Comparison of ENCODE assay signal across 37 cellular contexts in the genomic region with DNA sequence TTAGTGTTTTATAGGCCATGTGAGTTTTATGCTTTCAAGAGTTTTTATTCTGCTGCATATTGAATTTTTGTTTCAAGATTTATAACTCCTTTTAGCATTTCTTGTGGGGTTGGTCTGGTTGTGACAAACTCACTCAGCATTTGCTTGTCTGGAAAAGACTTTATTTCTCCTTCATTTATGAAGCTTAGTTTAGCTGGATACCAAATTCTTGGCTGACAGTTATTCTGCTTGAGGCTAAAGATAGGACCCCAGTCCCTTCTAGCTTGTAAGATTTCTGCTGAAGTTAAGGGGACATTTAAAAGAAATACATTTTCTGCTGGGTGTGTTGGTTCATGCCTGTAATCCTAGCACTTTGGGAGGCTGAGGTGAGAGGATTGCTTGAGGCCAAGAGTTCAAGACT.
"Had no signal": no experiment of that assay in that cellular context is flagged by ENCODE, and none has a peak within 500 bp of the region (broad histone marks: within the 10 kb centered on the region; RNA-seq: fewer than 3 reads in every experiment).

No MANE protein-coding gene starts in this region.

- DNase-seq: activated B cell treated with CpG ODN at 0.5 μM for 24 hours; activated CD4-positive, alpha-beta memory T cell treated with anti-CD3 and anti-CD28 coated beads for 36 hours; activated CD4-positive, alpha-beta T cell treated with anti-CD3 and anti-CD28 coated beads for 4 hours; activated CD4-positive, alpha-beta T cell treated with anti-CD3 and anti-CD28 coated beads, Interleukin-2, amount 10 ng/mL, durations not matched to agents 24 days and 14 days; activated CD4-positive, alpha-beta T cell treated with anti-CD3 and anti-CD28 coated beads, Interleukin-2, amount 50 U/mL, for 1 hour; activated CD4-positive, alpha-beta T cell treated with anti-CD3 and anti-CD28 coated beads, Interleukin-2, amount 50 U/mL, for 4 hours; activated CD4-positive, CD25-positive, alpha-beta regulatory T cell treated with anti-CD3 and anti-CD28 coated beads, Interleukin-2, amount 50 U/mL, for 72 hours; activated CD8-positive, alpha-beta memory T cell treated with anti-CD3 and anti-CD28 coated beads for 24 hours; activated CD8-positive, alpha-beta memory T cell treated with anti-CD3 and anti-CD28 coated beads, Interleukin-2, amount 10 ng/mL, durations not matched to agents 7 days and 5 days; activated CD8-positive, alpha-beta memory T cell treated with anti-CD3 and anti-CD28 coated beads, Interleukin-2, amount 50 U/mL, for 48 hours; activated CD8-positive, alpha-beta T cell treated with anti-CD3 and anti-CD28 coated beads for 36 hours; activated effector memory CD4-positive, alpha-beta T cell treated with Interleukin-2 at 50 U/mL for 16 hours; activated gamma-delta T cell; activated naive CD4-positive, alpha-beta T cell treated with anti-CD3 and anti-CD28 coated beads, Interleukin-2, amount 10 ng/mL, durations not matched to agents 7 days and 5 days; activated naive CD4-positive, alpha-beta T cell treated with Interleukin-2 at 50 U/mL for 16 hours; activated naive CD8-positive, alpha-beta T cell treated with anti-CD3 and anti-CD28 coated beads, Interleukin-2, amount 10 ng/mL, durations not matched to agents 7 days and 5 days; activated naive CD8-positive, alpha-beta T cell treated with anti-CD3 and anti-CD28 coated beads, Interleukin-2, amount 50 U/mL, for 24 hours; activated T-cell treated with anti-CD3 and anti-CD28 coated beads, Interleukin-2, amount 50 U/mL, for 24 hours; activated T-cell treated with anti-CD3 and anti-CD28 coated beads, Interleukin-2, amount 50 U/mL, for 48 hours; amygdala; anterior cingulate cortex; body of pancreas; brain microvascular endothelial cell; central memory CD4-positive, alpha-beta T cell; SW 1271; T-helper 1 cell; T-helper 2 cell; T-helper 9 cell had no signal

- FAIRE-seq: astrocyte, TTC549 had no signal

- H3K27ac Mint-ChIP-seq: activated B cell treated with CpG ODN at 0.5 μM for 24 hours; activated CD4-positive, alpha-beta memory T cell treated with anti-CD3 and anti-CD28 coated beads for 36 hours; activated CD4-positive, alpha-beta T cell treated with anti-CD3 and anti-CD28 coated beads, Interleukin-2, amount 10 ng/mL, durations not matched to agents 24 days and 14 days; activated CD8-positive, alpha-beta memory T cell treated with anti-CD3 and anti-CD28 coated beads, Interleukin-2, amount 10 ng/mL, durations not matched to agents 7 days and 5 days; activated CD8-positive, alpha-beta T cell treated with anti-CD3 and anti-CD28 coated beads for 36 hours; activated naive CD4-positive, alpha-beta T cell treated with anti-CD3 and anti-CD28 coated beads, Interleukin-2, amount 10 ng/mL, durations not matched to agents 7 days and 5 days; activated naive CD4-positive, alpha-beta T cell treated with anti-CD3 and anti-CD28 coated beads, Interleukin-2, amount 50 U/mL, for 24 hours; activated naive CD8-positive, alpha-beta T cell; activated naive CD8-positive, alpha-beta T cell treated with anti-CD3 and anti-CD28 coated beads, Interleukin-2, amount 10 ng/mL, durations not matched to agents 7 days and 5 days; activated naive CD8-positive, alpha-beta T cell treated with anti-CD3 and anti-CD28 coated beads, Interleukin-2, amount 50 U/mL, for 24 hours; activated T-cell treated with anti-CD3 and anti-CD28 coated beads, Interleukin-2, amount 50 U/mL, for 24 hours; activated T-helper 2 cell treated with anti-CD3 and anti-CD28 coated beads, Interferon-gamma antibody, Interleukin-2, Interleukin-4, amounts not matched to agents 10 μg/mL and 5 μg/mL and 100 μg/mL, durations not matched to agents 14 hours and 24 hours and 36 hours; T-helper 1 cell treated with Interleukin-12 subunit alpha and Interleukin-12 subunit beta and Interleukin-4 antibody, amounts not matched to agents 30 μg/mL and 1 μg/mL, for 36 hours; T-helper 2 cell treated with Interferon-gamma antibody and Interleukin-4, amounts not matched to agents 5 μg/mL and 100 μg/mL, for 36 hours had no signal

- H3K9me3 ChIP-seq: body of pancreas, breast epithelium had no signal

- H3K27ac ChIP-seq: body of pancreas, brain microvascular endothelial cell, breast epithelium, VCaP had no signal

- H3K4me1 Mint-ChIP-seq: activated B cell treated with CpG ODN at 0.5 μM for 24 hours; activated naive CD4-positive, alpha-beta T cell treated with anti-CD3 and anti-CD28 coated beads, Interleukin-2, amount 10 ng/mL, durations not matched to agents 7 days and 5 days had no signal

- H3K36me3 ChIP-seq: brain microvascular endothelial cell, breast epithelium had no signal

- H3K27me3 ChIP-seq: body of pancreas, brain microvascular endothelial cell, breast epithelium had no signal

- H3K4me3 Mint-ChIP-seq: activated B cell treated with CpG ODN at 0.5 μM for 24 hours; activated CD4-positive, alpha-beta memory T cell treated with anti-CD3 and anti-CD28 coated beads for 36 hours; activated CD4-positive, alpha-beta T cell treated with anti-CD3 and anti-CD28 coated beads, Interleukin-2, amount 10 ng/mL, durations not matched to agents 24 days and 14 days; activated CD8-positive, alpha-beta memory T cell treated with anti-CD3 and anti-CD28 coated beads, Interleukin-2, amount 10 ng/mL, durations not matched to agents 7 days and 5 days; activated CD8-positive, alpha-beta T cell treated with anti-CD3 and anti-CD28 coated beads for 36 hours; activated naive CD4-positive, alpha-beta T cell treated with anti-CD3 and anti-CD28 coated beads, Interleukin-2, amount 10 ng/mL, durations not matched to agents 7 days and 5 days; activated naive CD4-positive, alpha-beta T cell treated with anti-CD3 and anti-CD28 coated beads, Interleukin-2, amount 50 U/mL, for 24 hours; activated naive CD8-positive, alpha-beta T cell; activated naive CD8-positive, alpha-beta T cell treated with anti-CD3 and anti-CD28 coated beads, Interleukin-2, amount 10 ng/mL, durations not matched to agents 7 days and 5 days; activated naive CD8-positive, alpha-beta T cell treated with anti-CD3 and anti-CD28 coated beads, Interleukin-2, amount 50 U/mL, for 24 hours; activated T-cell treated with anti-CD3 and anti-CD28 coated beads, Interleukin-2, amount 50 U/mL, for 24 hours; T-helper 1 cell treated with Interleukin-12 subunit alpha and Interleukin-12 subunit beta and Interleukin-4 antibody, amounts not matched to agents 30 μg/mL and 1 μg/mL, for 36 hours; T-helper 2 cell treated with Interferon-gamma antibody and Interleukin-4, amounts not matched to agents 5 μg/mL and 100 μg/mL, for 36 hours had no signal

- ATAC-seq: activated CD8-positive, alpha-beta memory T cell treated with anti-CD3 and anti-CD28 coated beads, Interleukin-2, amount 10 ng/mL, durations not matched to agents 7 days and 5 days; activated CD8-positive, alpha-beta T cell treated with anti-CD3 and anti-CD28 coated beads for 36 hours; activated naive CD8-positive, alpha-beta T cell treated with anti-CD3 and anti-CD28 coated beads, Interleukin-2, amount 50 U/mL, for 24 hours; body of pancreas had no signal

- H3K27me3 Mint-ChIP-seq: activated B cell treated with CpG ODN at 0.5 μM for 24 hours; activated CD4-positive, alpha-beta memory T cell treated with anti-CD3 and anti-CD28 coated beads for 36 hours; activated CD4-positive, alpha-beta T cell treated with anti-CD3 and anti-CD28 coated beads, Interleukin-2, amount 10 ng/mL, durations not matched to agents 24 days and 14 days; activated CD8-positive, alpha-beta memory T cell treated with anti-CD3 and anti-CD28 coated beads, Interleukin-2, amount 10 ng/mL, durations not matched to agents 7 days and 5 days; activated CD8-positive, alpha-beta T cell treated with anti-CD3 and anti-CD28 coated beads for 36 hours; activated naive CD4-positive, alpha-beta T cell treated with anti-CD3 and anti-CD28 coated beads, Interleukin-2, amount 10 ng/mL, durations not matched to agents 7 days and 5 days; activated naive CD4-positive, alpha-beta T cell treated with anti-CD3 and anti-CD28 coated beads, Interleukin-2, amount 50 U/mL, for 24 hours; activated naive CD8-positive, alpha-beta T cell; activated naive CD8-positive, alpha-beta T cell treated with anti-CD3 and anti-CD28 coated beads, Interleukin-2, amount 10 ng/mL, durations not matched to agents 7 days and 5 days; activated naive CD8-positive, alpha-beta T cell treated with anti-CD3 and anti-CD28 coated beads, Interleukin-2, amount 50 U/mL, for 24 hours; activated T-cell treated with anti-CD3 and anti-CD28 coated beads, Interleukin-2, amount 50 U/mL, for 24 hours had no signal

- H3K4me1 ChIP-seq: breast epithelium had no signal

- H3K4me3 ChIP-seq: body of pancreas, breast epithelium had no signal
